Comparison of ENCODE assay signal across 1 cellular context in the genomic region with DNA sequence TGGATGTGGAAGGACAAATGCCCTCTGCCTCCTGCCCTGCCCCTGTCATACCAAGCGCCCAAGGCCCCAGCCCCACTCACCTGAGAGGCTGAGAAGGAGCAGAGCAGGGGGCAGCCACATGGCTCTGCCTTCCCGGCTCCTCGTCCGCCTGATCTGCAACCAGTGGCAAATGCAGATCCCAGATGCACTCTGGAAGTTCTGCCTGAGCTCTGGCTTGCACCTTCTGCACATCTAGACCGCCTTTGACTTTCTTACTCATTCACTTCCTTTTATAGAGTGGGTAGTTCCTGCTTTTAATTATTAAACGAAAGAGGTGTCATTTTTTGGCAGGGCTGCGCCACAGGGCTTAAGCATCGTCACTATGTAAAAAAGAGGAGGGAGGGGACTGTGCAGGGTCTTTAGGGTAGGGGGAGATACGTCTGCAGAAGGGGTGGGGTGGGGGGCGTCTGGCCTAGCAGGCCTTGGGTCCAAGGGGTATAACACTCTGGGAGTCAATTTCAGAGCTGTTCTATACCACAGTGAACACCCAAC.
TF ChIP-seq lines count a peak whose summit lies in the region.

A gene (minus strand): TSS at position 245 of the 531 bp plus-strand sequence. CDS start 125 bp downstream, at position 120.

TF ChIP-seq in WTC11, 78 proteins besides CTCF, POLR2A, EP300 and RAD21 (continued from another document):
- TF ChIP-seq, protein P1, sequence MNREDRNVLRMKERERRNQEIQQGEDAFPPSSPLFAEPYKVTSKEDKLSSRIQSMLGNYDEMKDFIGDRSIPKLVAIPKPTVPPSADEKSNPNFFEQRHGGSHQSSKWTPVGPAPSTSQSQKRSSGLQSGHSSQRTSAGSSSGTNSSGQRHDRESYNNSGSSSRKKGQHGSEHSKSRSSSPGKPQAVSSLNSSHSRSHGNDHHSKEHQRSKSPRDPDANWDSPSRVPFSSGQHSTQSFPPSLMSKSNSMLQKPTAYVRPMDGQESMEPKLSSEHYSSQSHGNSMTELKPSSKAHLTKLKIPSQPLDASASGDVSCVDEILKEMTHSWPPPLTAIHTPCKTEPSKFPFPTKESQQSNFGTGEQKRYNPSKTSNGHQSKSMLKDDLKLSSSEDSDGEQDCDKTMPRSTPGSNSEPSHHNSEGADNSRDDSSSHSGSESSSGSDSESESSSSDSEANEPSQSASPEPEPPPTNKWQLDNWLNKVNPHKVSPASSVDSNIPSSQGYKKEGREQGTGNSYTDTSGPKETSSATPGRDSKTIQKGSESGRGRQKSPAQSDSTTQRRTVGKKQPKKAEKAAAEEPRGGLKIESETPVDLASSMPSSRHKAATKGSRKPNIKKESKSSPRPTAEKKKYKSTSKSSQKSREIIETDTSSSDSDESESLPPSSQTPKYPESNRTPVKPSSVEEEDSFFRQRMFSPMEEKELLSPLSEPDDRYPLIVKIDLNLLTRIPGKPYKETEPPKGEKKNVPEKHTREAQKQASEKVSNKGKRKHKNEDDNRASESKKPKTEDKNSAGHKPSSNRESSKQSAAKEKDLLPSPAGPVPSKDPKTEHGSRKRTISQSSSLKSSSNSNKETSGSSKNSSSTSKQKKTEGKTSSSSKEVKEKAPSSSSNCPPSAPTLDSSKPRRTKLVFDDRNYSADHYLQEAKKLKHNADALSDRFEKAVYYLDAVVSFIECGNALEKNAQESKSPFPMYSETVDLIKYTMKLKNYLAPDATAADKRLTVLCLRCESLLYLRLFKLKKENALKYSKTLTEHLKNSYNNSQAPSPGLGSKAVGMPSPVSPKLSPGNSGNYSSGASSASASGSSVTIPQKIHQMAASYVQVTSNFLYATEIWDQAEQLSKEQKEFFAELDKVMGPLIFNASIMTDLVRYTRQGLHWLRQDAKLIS (CRISPR knock-in tag; IDR thresholded peaks at IDR 0.05; ENCODE audit: borderline replicate concordance): no peak
- TF ChIP-seq FOXK1 (CRISPR knock-in tag; IDR thresholded peaks at IDR 0.05) (no peak), JAZF1 (CRISPR knock-in tag; IDR thresholded peaks at IDR 0.05) (no peak), NFATC4 (CRISPR knock-in tag; IDR thresholded peaks at IDR 0.05) (no peak), ESRRA (CRISPR knock-in tag; IDR thresholded peaks at IDR 0.05; ENCODE audit: borderline replicate concordance) (no peak)
- TF ChIP-seq, protein P2, sequence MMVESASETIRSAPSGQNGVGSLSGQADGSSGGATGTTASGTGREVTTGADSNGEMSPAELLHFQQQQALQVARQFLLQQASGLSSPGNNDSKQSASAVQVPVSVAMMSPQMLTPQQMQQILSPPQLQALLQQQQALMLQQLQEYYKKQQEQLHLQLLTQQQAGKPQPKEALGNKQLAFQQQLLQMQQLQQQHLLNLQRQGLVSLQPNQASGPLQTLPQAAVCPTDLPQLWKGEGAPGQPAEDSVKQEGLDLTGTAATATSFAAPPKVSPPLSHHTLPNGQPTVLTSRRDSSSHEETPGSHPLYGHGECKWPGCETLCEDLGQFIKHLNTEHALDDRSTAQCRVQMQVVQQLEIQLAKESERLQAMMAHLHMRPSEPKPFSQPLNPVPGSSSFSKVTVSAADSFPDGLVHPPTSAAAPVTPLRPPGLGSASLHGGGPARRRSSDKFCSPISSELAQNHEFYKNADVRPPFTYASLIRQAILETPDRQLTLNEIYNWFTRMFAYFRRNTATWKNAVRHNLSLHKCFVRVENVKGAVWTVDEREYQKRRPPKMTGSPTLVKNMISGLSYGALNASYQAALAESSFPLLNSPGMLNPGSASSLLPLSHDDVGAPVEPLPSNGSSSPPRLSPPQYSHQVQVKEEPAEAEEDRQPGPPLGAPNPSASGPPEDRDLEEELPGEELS (CRISPR knock-in tag; IDR thresholded peaks at IDR 0.05): no peak
- TF ChIP-seq, protein P3, sequence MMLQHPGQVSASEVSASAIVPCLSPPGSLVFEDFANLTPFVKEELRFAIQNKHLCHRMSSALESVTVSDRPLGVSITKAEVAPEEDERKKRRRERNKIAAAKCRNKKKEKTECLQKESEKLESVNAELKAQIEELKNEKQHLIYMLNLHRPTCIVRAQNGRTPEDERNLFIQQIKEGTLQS (CRISPR knock-in tag; conservative IDR thresholded peaks at IDR 0.05): no peak
- TF ChIP-seq, protein P4, sequence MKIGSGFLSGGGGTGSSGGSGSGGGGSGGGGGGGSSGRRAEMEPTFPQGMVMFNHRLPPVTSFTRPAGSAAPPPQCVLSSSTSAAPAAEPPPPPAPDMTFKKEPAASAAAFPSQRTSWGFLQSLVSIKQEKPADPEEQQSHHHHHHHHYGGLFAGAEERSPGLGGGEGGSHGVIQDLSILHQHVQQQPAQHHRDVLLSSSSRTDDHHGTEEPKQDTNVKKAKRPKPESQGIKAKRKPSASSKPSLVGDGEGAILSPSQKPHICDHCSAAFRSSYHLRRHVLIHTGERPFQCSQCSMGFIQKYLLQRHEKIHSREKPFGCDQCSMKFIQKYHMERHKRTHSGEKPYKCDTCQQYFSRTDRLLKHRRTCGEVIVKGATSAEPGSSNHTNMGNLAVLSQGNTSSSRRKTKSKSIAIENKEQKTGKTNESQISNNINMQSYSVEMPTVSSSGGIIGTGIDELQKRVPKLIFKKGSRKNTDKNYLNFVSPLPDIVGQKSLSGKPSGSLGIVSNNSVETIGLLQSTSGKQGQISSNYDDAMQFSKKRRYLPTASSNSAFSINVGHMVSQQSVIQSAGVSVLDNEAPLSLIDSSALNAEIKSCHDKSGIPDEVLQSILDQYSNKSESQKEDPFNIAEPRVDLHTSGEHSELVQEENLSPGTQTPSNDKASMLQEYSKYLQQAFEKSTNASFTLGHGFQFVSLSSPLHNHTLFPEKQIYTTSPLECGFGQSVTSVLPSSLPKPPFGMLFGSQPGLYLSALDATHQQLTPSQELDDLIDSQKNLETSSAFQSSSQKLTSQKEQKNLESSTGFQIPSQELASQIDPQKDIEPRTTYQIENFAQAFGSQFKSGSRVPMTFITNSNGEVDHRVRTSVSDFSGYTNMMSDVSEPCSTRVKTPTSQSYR (CRISPR knock-in tag; IDR thresholded peaks at IDR 0.05): no peak
